In the genomic region with DNA sequence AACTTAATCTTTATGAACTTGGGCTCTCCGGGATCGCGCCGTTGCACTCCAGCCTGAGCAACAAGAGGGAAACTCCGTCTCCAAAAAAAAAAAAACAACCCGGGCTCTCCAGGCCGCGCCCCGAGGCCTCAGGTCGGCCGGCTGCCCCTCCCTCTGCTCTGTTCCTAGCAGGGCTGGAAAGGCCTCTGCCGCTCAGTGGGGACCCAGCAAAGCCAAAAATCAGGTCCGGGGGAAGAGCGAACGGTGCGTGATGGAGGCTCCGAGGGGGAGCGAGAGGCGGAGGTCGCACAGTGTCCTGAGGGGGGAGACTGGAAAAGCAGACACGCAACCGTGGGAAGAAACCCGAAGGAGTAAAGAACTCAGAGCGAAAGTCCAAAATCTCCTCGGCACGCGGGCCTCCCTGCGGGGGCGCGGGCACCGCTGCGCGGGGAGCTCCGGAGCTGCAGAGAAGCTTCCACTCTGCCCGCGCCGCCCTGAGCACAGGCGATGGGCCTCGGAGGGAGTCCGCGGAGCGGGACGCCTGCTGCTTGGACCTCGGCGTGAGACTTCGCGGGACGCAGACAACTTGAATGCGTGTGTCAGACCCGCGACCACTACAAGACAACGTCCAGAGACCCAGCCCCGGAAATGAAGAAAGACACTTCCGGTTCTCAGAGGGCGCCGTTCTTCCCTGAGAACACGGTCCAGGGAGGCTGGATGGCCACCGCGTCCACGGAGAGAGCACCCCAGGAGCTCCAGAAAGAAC, we compare ENCODE assay signal across 8 cellular contexts.
DNase-seq lines count a peak whose midpoint lies in the region; ATAC-seq and TF ChIP-seq lines count a peak whose summit lies in the region.

No MANE protein-coding gene starts in this region.

- no peaks in the 10 kb centered on the region for H3K27me3 ChIP-seq in Panc1 (ENCODE audit: control insufficient read depth, insufficient read depth, low read length)

- peak overlapping the region; percentile 44 to 55 for H3K4me3 ChIP-seq in Panc1 (ENCODE audit: low read depth in 2 of 2, low read length in 2 of 2)

- H3K27ac ChIP-seq in Panc1 (ENCODE audit: low read length) = no peak overlapping the region

- H3K27ac Mint-ChIP-seq in endothelial cell (ENCODE audit: unreplicated experiment) = no peak overlapping the region
- H3K27ac Mint-ChIP-seq in naive thymus-derived CD8-positive, alpha-beta T cell = peak overlapping the region in 5 of 10 donors; percentile 35 to 89 (median 47)

- DNase-seq in C1 segment of cervical spinal cord (lab: John Stamatoyannopoulos, UW) (peak in 9 of 14 donors; percentile 9 to 38 (median 23)), Panc1 (ENCODE audit: low read depth, low spot score) (no peak), endothelial cell (ENCODE audit: low spot score) (peak; percentile 5), EL (no peak), erythroblast (lab: John Stamatoyannopoulos, UW) (no peak)
- peak in 3 of 10 donors; percentile 7 to 9 (median 8) for DNase-seq in naive thymus-derived CD8-positive, alpha-beta T cell

- TF ChIP-seq POLR2A in erythroblast (IDR thresholded peaks at IDR 0.05; ENCODE audit: low read length) = no peak

- peaks cover 11% of the 10 kb centered on the region for H3K4me1 Mint-ChIP-seq in endothelial cell (ENCODE audit: unreplicated experiment)
- peaks cover 2 to 19% (median 9%) of the 10 kb centered on the region in 4 donors for H3K4me1 Mint-ChIP-seq in naive thymus-derived CD8-positive, alpha-beta T cell

- CTCF ChIA-PET in Panc1 (lab: Charles Lee) = no interaction called here

- in situ Hi-C loops in Panc1 (cut with HindIII; ENCODE audit: low pct_unique_long_range_greater_than_20kb, low sequenced_read_pairs) = no loop called here

- peaks cover 4% of the 10 kb centered on the region for H3K27me3 Mint-ChIP-seq in endothelial cell (ENCODE audit: unreplicated experiment)
- H3K27me3 Mint-ChIP-seq in naive thymus-derived CD8-positive, alpha-beta T cell = peaks cover 14 to 39% (median 23%) of the 10 kb centered on the region in 5 donors

- ATAC-seq in Panc1 (peak; percentile 62; the same call in 1 of the 2 replicates), GM21526 (IDR thresholded peaks at IDR 0.05; ENCODE audit: low FRiP score, unreplicated experiment) (no peak), HG03342 (IDR thresholded peaks at IDR 0.05; ENCODE audit: unreplicated experiment) (no peak)
- no peak for ATAC-seq in naive thymus-derived CD8-positive, alpha-beta T cell

- no peaks in the 10 kb centered on the region for H3K9me3 Mint-ChIP-seq in endothelial cell (ENCODE audit: unreplicated experiment)
- peaks cover 0 to 4% (median 0%) of the 10 kb centered on the region in 9 donors for H3K9me3 Mint-ChIP-seq in naive thymus-derived CD8-positive, alpha-beta T cell

- H3K4me1 ChIP-seq in Panc1 (ENCODE audit: control insufficient read depth, insufficient read depth, low read length) = no peaks in the 10 kb centered on the region

- TF ChIP-seq CTCF in Panc1 (IDR thresholded peaks at IDR 0.05) (no peak), endothelial cell (IDR thresholded peaks at IDR 0.05; ENCODE audit: unreplicated experiment) (no peak)

- POLR2A ChIA-PET in Panc1 (lab: Charles Lee) = no interaction called here
- POLR2A ChIA-PET in naive thymus-derived CD8-positive, alpha-beta T cell (lab: Charles Lee) = no interaction called here

- H3K36me3 Mint-ChIP-seq in endothelial cell (ENCODE audit: low read depth, unreplicated experiment) = no peaks in the 10 kb centered on the region
- peaks cover 0 to 10% (median 0%) of the 10 kb centered on the region in 3 donors for H3K36me3 Mint-ChIP-seq in naive thymus-derived CD8-positive, alpha-beta T cell

- H3K36me3 ChIP-seq in Panc1 (ENCODE audit: control insufficient read depth, insufficient read depth, low read length) = no peaks in the 10 kb centered on the region

- peak overlapping the region; percentile 82 for H3K4me3 Mint-ChIP-seq in endothelial cell (ENCODE audit: unreplicated experiment)
- peak overlapping the region; percentile 68 to 90 (median 83) for H3K4me3 Mint-ChIP-seq in naive thymus-derived CD8-positive, alpha-beta T cell

- intact Hi-C loops in Panc1 (cut with micrococcal nuclease; ENCODE audit: unreplicated experiment) = no loop called here

- H3K9me3 ChIP-seq in Panc1 (ENCODE audit: control insufficient read depth, insufficient read depth, low read depth, low read length) = no peaks in the 10 kb centered on the region

- no TSS peak for BruUV-seq in Panc1 (replicated peaks; lab: Mats Ljungman, UMichigan)

Comparison
In these comparisons a context has a peak if more than half of its experiments do, and no peak if none do; other contexts are left out.
1. DNase-seq: peak in C1 segment of cervical spinal cord (9 of 14) and endothelial cell (single experiment); none in Panc1 (single experiment), EL (single experiment) and erythroblast (0 of 2).